11 cellular contexts compared by ENCODE assay signal in genomic region chr12:122437656-122438121, GRCh38. TPM values are rescaled to one million over a fixed set of nuclear protein-coding genes. Genes with fewer than 3 reads are reported as not detected.
DNase-seq lines count a peak whose midpoint lies in the region; ATAC-seq and TF ChIP-seq lines count a peak whose summit lies in the region.
"Had no signal": no experiment of that assay in that cellular context is flagged by ENCODE, and none has a peak within 500 bp of the region (broad histone marks: within the 10 kb centered on the region; RNA-seq: fewer than 3 reads in every experiment).

No MANE protein-coding gene starts in this region.

- intact Hi-C loops in Panc1 (cut with micrococcal nuclease; ENCODE audit: unreplicated experiment) (no loop called here), psoas muscle (cut with DNase I) (no loop called here)
- intact Hi-C loops in activated CD4-positive, alpha-beta T cell treated with anti-CD3 and anti-CD28 coated beads for 36 hours (cut with DNase I, micrococcal nuclease): no loop called here

- H3K27me3 ChIP-seq in Panc1 (ENCODE audit: control insufficient read depth, insufficient read depth, low read length) (no peaks in the 10 kb centered on the region), psoas muscle (ENCODE audit: insufficient read depth in 3 of 3, low read length in 2 of 3) (no peaks in the 10 kb centered on the region)
- H3K27me3 ChIP-seq: SJSA1 had no signal

- DNase-seq in EL (peak; percentile 68), Panc1 (ENCODE audit: low read depth, low spot score) (no peak), fibroblast of villous mesenchyme (ENCODE audit: low read depth) (peak; percentile 72), psoas muscle (peak; percentile 68 to 88)
- no peak for DNase-seq in stimulated activated naive CD4-positive, alpha-beta T cell (lab: John Stamatoyannopoulos, UW)
- no peak for DNase-seq in activated CD4-positive, alpha-beta T cell treated with anti-CD3 and anti-CD28 coated beads for 36 hours

- H3K9me3 Mint-ChIP-seq in activated CD4-positive, alpha-beta T cell treated with anti-CD3 and anti-CD28 coated beads for 36 hours (ENCODE audit: low read depth): no peaks in the 10 kb centered on the region
- H3K9me3 Mint-ChIP-seq: activated naive CD4-positive, alpha-beta T cell treated with anti-CD3 and anti-CD28 coated beads, Interleukin-2, amount 50 U/mL, for 72 hours; memory B cell had no signal

- no peaks in the 10 kb centered on the region for H3K36me3 Mint-ChIP-seq in activated CD4-positive, alpha-beta T cell treated with anti-CD3 and anti-CD28 coated beads for 36 hours (ENCODE audit: low read depth)
- H3K36me3 Mint-ChIP-seq: activated naive CD4-positive, alpha-beta T cell treated with anti-CD3 and anti-CD28 coated beads, Interleukin-2, amount 50 U/mL, for 72 hours; memory B cell had no signal

- 16 to 32% (median 24%) methylated on average over 8 of the region's 8 CpGs for WGBS in psoas muscle, 3 donors

- peak; percentile 74 for ATAC-seq in Panc1
- ATAC-seq in psoas muscle: peak; percentile 96 to 98 (median 98)
- no peak for ATAC-seq in HG03439 (IDR thresholded peaks at IDR 0.05; ENCODE audit: unreplicated experiment)
- no peak for ATAC-seq in GM19455 (IDR thresholded peaks at IDR 0.05; ENCODE audit: unreplicated experiment)
- no peak for ATAC-seq in activated CD4-positive, alpha-beta T cell treated with anti-CD3 and anti-CD28 coated beads for 36 hours
- ATAC-seq: activated naive CD4-positive, alpha-beta T cell treated with anti-CD3 and anti-CD28 coated beads, Interleukin-2, amount 50 U/mL, for 72 hours had no signal

- POLR2A ChIA-PET in Panc1 (lab: Charles Lee): interaction anchor here (0.6 kb wide), 1 partner anchor 66 kb away, joined by 4 read pairs; no protein-coding TSS in a partner anchor
- POLR2A ChIA-PET in activated CD4-positive, alpha-beta T cell treated with anti-CD3 and anti-CD28 coated beads for 36 hours (lab: Charles Lee): no interaction called here

- H3K27me3 Mint-ChIP-seq in activated CD4-positive, alpha-beta T cell treated with anti-CD3 and anti-CD28 coated beads for 36 hours: no peaks in the 10 kb centered on the region
- H3K27me3 Mint-ChIP-seq: memory B cell had no signal

- no peak overlapping the region for H3K27ac Mint-ChIP-seq in activated CD4-positive, alpha-beta T cell treated with anti-CD3 and anti-CD28 coated beads for 36 hours
- H3K27ac Mint-ChIP-seq: activated naive CD4-positive, alpha-beta T cell treated with anti-CD3 and anti-CD28 coated beads, Interleukin-2, amount 50 U/mL, for 72 hours; memory B cell had no signal

- peaks cover 7% of the 10 kb centered on the region; the same call in 1 of the 2 replicates for H3K4me1 ChIP-seq in Panc1 (ENCODE audit: control insufficient read depth, insufficient read depth, low read length)
- H3K4me1 ChIP-seq in psoas muscle: peaks cover 5% of the 10 kb centered on the region

- BruUV-seq in Panc1 (replicated peaks; lab: Mats Ljungman, UMichigan): no TSS peak

- H3K4me1 Mint-ChIP-seq in activated CD4-positive, alpha-beta T cell treated with anti-CD3 and anti-CD28 coated beads for 36 hours: no peaks in the 10 kb centered on the region
- H3K4me1 Mint-ChIP-seq: memory B cell had no signal

- in situ Hi-C loops in Panc1 (cut with HindIII; ENCODE audit: low pct_unique_long_range_greater_than_20kb, low sequenced_read_pairs): no loop called here

- H3K36me3 ChIP-seq in Panc1 (ENCODE audit: control insufficient read depth, insufficient read depth, low read length): no peaks in the 10 kb centered on the region
- H3K36me3 ChIP-seq in psoas muscle (ENCODE audit: insufficient read depth in 1 of 2, low read depth in 1 of 2): no peaks in the 10 kb centered on the region
- H3K36me3 ChIP-seq: SJSA1 had no signal

- H3K4me3 Mint-ChIP-seq in activated CD4-positive, alpha-beta T cell treated with anti-CD3 and anti-CD28 coated beads for 36 hours: no peak overlapping the region
- H3K4me3 Mint-ChIP-seq: memory B cell had no signal

- TF ChIP-seq CTCF in Panc1 (IDR thresholded peaks at IDR 0.05) (no peak), fibroblast of villous mesenchyme (IDR thresholded peaks at IDR 0.05; ENCODE audit: insufficient read depth, low read depth, low read length) (no peak), psoas muscle (IDR thresholded peaks at IDR 0.05) (no peak)

- H3K27ac ChIP-seq in Panc1 (ENCODE audit: low read length): no peak overlapping the region
- H3K27ac ChIP-seq in psoas muscle: peak overlapping the region; percentile 75
- H3K27ac ChIP-seq: SJSA1 had no signal

- H3K9me3 ChIP-seq in Panc1 (ENCODE audit: control insufficient read depth, insufficient read depth, low read depth, low read length) (no peaks in the 10 kb centered on the region), psoas muscle (no peaks in the 10 kb centered on the region)
- H3K9me3 ChIP-seq: SJSA1 had no signal

- CTCF ChIA-PET in Panc1 (lab: Charles Lee): no interaction called here
- CTCF ChIA-PET in activated CD4-positive, alpha-beta T cell treated with anti-CD3 and anti-CD28 coated beads for 36 hours (lab: Charles Lee): interaction anchor here (0.8 to 1.0 kb wide), 2 partner anchors 38 to 49 kb away, joined by 3 to 4 read pairs; no protein-coding TSS in a partner anchor

- H3K4me3 ChIP-seq in Panc1 (ENCODE audit: low read depth in 2 of 2, low read length in 2 of 2): no peak overlapping the region
- H3K4me3 ChIP-seq in fibroblast of villous mesenchyme (ENCODE audit: low read depth, low read length): no peak overlapping the region
- peak overlapping the region; percentile 27 for H3K4me3 ChIP-seq in psoas muscle
- H3K4me3 ChIP-seq: SJSA1 had no signal

RNA-seq across cellular contexts. Expression of gene CLIP1, which starts 15.2 kb away (rescaled TPM):
- total RNA-seq in Panc1 (2021; ENCODE audit: unreplicated experiment): 117 TPM
- 52.1 TPM for polyA plus RNA-seq in Panc1 (2012; ENCODE audit: insufficient read length)
- 66.9 and 79.6 TPM in 2 replicates for total RNA-seq in fibroblast of villous mesenchyme
- total RNA-seq in psoas muscle: 100 to 1,000 TPM; 458 to 639 (median 574) TPM
- polyA plus RNA-seq in psoas muscle: 100 to 1,000 TPM; 235 to 290 (median 241) TPM
- 10 to 100 TPM; 53.9 to 58.6 TPM for total RNA-seq in activated CD4-positive, alpha-beta T cell treated with anti-CD3 and anti-CD28 coated beads for 36 hours

Comparison
In these comparisons a context has a peak if more than half of its experiments do, and no peak if none do; other contexts are left out.
1. DNase-seq: peak in EL (single experiment), fibroblast of villous mesenchyme (single experiment) and psoas muscle (2 of 2); none in Panc1 (single experiment), stimulated activated naive CD4-positive, alpha-beta T cell (0 of 6) and activated CD4-positive, alpha-beta T cell treated with anti-CD3 and anti-CD28 coated beads for 36 hours (single experiment).
2. ATAC-seq: peak in Panc1 (single experiment) and psoas muscle (4 of 4); none in HG03439 (single experiment), GM19455 (single experiment) and activated CD4-positive, alpha-beta T cell treated with anti-CD3 and anti-CD28 coated beads for 36 hours (single experiment).